Comparison of ENCODE assay signal across 1 cellular context in the genomic region with DNA sequence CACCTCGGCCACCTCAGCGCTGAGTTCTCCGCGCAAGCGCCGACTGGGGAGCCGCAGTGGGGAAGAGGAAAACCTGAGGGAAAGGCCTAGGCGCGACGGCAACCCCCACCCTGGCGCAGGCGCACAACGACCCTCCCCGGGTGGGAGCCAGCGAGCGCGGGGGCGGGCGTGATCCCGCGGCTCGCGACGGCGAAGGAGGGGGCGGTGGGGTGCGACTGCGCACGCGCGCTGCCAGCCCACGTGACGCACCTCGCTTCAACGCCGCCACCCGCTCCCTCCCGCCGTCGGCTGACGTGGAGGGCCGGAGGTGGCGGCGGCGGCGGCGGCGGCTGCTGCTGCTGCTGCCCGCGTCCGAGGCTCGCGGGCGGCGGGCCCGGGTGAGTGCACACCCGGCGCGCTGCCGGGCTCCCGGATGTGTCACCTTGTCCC.
TF ChIP-seq lines count a peak whose summit lies in the region.

A gene (minus strand): TSS at position 84 of the 429 bp plus-strand sequence. CDS start 556 bp downstream, outside the sequence.
A gene with protein sequence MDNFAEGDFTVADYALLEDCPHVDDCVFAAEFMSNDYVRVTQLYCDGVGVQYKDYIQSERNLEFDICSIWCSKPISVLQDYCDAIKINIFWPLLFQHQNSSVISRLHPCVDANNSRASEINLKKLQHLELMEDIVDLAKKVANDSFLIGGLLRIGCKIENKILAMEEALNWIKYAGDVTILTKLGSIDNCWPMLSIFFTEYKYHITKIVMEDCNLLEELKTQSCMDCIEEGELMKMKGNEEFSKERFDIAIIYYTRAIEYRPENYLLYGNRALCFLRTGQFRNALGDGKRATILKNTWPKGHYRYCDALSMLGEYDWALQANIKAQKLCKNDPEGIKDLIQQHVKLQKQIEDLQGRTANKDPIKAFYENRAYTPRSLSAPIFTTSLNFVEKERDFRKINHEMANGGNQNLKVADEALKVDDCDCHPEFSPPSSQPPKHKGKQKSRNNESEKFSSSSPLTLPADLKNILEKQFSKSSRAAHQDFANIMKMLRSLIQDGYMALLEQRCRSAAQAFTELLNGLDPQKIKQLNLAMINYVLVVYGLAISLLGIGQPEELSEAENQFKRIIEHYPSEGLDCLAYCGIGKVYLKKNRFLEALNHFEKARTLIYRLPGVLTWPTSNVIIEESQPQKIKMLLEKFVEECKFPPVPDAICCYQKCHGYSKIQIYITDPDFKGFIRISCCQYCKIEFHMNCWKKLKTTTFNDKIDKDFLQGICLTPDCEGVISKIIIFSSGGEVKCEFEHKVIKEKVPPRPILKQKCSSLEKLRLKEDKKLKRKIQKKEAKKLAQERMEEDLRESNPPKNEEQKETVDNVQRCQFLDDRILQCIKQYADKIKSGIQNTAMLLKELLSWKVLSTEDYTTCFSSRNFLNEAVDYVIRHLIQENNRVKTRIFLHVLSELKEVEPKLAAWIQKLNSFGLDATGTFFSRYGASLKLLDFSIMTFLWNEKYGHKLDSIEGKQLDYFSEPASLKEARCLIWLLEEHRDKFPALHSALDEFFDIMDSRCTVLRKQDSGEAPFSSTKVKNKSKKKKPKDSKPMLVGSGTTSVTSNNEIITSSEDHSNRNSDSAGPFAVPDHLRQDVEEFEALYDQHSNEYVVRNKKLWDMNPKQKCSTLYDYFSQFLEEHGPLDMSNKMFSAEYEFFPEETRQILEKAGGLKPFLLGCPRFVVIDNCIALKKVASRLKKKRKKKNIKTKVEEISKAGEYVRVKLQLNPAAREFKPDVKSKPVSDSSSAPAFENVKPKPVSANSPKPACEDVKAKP (N-terminal part only) (plus strand): TSS at position 267 of the 429 bp plus-strand sequence. CDS start 14,004 bp downstream, outside the sequence.

TF ChIP-seq in HepG2, 621 proteins besides CTCF, POLR2A, EP300 and RAD21 (continued from another document and continues in another):
- TF ChIP-seq, protein P1, sequence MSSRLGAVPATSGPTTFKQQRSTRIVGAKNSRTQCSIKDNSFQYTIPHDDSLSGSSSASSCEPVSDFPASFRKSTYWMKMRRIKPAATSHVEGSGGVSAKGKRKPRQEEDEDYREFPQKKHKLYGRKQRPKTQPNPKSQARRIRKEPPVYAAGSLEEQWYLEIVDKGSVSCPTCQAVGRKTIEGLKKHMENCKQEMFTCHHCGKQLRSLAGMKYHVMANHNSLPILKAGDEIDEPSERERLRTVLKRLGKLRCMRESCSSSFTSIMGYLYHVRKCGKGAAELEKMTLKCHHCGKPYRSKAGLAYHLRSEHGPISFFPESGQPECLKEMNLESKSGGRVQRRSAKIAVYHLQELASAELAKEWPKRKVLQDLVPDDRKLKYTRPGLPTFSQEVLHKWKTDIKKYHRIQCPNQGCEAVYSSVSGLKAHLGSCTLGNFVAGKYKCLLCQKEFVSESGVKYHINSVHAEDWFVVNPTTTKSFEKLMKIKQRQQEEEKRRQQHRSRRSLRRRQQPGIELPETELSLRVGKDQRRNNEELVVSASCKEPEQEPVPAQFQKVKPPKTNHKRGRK (CRISPR knock-in tag; IDR thresholded peaks at IDR 0.05), result no peak
- TF ChIP-seq ZNF570 (CRISPR knock-in tag; IDR thresholded peaks at IDR 0.05; ENCODE audit: borderline replicate concordance), result no peak
- TF ChIP-seq ZBTB38 (CRISPR knock-in tag; IDR thresholded peaks at IDR 0.05), result no peak
- peak; percentile 18; the same call in 1 of the 2 replicates for TF ChIP-seq ZNF224 (CRISPR knock-in tag; IDR thresholded peaks at IDR 0.05)
- TF ChIP-seq ZSCAN20 (CRISPR knock-in tag; IDR thresholded peaks at IDR 0.05; ENCODE audit: borderline replicate concordance), result peak; percentile 61; the same call in 1 of the 2 replicates
- TF ChIP-seq, protein P2, sequence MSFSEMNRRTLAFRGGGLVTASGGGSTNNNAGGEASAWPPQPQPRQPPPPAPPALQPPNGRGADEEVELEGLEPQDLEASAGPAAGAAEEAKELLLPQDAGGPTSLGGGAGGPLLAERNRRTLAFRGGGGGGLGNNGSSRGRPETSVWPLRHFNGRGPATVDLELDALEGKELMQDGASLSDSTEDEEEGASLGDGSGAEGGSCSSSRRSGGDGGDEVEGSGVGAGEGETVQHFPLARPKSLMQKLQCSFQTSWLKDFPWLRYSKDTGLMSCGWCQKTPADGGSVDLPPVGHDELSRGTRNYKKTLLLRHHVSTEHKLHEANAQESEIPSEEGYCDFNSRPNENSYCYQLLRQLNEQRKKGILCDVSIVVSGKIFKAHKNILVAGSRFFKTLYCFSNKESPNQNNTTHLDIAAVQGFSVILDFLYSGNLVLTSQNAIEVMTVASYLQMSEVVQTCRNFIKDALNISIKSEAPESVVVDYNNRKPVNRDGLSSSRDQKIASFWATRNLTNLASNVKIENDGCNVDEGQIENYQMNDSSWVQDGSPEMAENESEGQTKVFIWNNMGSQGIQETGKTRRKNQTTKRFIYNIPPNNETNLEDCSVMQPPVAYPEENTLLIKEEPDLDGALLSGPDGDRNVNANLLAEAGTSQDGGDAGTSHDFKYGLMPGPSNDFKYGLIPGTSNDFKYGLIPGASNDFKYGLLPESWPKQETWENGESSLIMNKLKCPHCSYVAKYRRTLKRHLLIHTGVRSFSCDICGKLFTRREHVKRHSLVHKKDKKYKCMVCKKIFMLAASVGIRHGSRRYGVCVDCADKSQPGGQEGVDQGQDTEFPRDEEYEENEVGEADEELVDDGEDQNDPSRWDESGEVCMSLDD (CRISPR knock-in tag; IDR thresholded peaks at IDR 0.05; ENCODE audit: borderline replicate concordance), result peak; percentile 28; the same call in 1 of the 2 replicates
- TF ChIP-seq NAIF1 (CRISPR knock-in tag; IDR thresholded peaks at IDR 0.05; ENCODE audit: borderline replicate concordance), result 0 out of 2 replicates have a peak, but pooled peaks have one; percentile 72
- TF ChIP-seq, protein P3, sequence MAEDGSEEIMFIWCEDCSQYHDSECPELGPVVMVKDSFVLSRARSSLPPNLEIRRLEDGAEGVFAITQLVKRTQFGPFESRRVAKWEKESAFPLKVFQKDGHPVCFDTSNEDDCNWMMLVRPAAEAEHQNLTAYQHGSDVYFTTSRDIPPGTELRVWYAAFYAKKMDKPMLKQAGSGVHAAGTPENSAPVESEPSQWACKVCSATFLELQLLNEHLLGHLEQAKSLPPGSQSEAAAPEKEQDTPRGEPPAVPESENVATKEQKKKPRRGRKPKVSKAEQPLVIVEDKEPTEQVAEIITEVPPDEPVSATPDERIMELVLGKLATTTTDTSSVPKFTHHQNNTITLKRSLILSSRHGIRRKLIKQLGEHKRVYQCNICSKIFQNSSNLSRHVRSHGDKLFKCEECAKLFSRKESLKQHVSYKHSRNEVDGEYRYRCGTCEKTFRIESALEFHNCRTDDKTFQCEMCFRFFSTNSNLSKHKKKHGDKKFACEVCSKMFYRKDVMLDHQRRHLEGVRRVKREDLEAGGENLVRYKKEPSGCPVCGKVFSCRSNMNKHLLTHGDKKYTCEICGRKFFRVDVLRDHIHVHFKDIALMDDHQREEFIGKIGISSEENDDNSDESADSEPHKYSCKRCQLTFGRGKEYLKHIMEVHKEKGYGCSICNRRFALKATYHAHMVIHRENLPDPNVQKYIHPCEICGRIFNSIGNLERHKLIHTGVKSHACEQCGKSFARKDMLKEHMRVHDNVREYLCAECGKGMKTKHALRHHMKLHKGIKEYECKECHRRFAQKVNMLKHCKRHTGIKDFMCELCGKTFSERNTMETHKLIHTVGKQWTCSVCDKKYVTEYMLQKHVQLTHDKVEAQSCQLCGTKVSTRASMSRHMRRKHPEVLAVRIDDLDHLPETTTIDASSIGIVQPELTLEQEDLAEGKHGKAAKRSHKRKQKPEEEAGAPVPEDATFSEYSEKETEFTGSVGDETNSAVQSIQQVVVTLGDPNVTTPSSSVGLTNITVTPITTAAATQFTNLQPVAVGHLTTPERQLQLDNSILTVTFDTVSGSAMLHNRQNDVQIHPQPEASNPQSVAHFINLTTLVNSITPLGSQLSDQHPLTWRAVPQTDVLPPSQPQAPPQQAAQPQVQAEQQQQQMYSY (CRISPR knock-in tag; IDR thresholded peaks at IDR 0.05), result 0 out of 2 replicates have a peak, but pooled peaks have one; percentile 7
- TF ChIP-seq, protein P4, sequence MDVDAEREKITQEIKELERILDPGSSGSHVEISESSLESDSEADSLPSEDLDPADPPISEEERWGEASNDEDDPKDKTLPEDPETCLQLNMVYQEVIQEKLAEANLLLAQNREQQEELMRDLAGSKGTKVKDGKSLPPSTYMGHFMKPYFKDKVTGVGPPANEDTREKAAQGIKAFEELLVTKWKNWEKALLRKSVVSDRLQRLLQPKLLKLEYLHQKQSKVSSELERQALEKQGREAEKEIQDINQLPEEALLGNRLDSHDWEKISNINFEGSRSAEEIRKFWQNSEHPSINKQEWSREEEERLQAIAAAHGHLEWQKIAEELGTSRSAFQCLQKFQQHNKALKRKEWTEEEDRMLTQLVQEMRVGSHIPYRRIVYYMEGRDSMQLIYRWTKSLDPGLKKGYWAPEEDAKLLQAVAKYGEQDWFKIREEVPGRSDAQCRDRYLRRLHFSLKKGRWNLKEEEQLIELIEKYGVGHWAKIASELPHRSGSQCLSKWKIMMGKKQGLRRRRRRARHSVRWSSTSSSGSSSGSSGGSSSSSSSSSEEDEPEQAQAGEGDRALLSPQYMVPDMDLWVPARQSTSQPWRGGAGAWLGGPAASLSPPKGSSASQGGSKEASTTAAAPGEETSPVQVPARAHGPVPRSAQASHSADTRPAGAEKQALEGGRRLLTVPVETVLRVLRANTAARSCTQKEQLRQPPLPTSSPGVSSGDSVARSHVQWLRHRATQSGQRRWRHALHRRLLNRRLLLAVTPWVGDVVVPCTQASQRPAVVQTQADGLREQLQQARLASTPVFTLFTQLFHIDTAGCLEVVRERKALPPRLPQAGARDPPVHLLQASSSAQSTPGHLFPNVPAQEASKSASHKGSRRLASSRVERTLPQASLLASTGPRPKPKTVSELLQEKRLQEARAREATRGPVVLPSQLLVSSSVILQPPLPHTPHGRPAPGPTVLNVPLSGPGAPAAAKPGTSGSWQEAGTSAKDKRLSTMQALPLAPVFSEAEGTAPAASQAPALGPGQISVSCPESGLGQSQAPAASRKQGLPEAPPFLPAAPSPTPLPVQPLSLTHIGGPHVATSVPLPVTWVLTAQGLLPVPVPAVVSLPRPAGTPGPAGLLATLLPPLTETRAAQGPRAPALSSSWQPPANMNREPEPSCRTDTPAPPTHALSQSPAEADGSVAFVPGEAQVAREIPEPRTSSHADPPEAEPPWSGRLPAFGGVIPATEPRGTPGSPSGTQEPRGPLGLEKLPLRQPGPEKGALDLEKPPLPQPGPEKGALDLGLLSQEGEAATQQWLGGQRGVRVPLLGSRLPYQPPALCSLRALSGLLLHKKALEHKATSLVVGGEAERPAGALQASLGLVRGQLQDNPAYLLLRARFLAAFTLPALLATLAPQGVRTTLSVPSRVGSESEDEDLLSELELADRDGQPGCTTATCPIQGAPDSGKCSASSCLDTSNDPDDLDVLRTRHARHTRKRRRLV (CRISPR knock-in tag; IDR thresholded peaks at IDR 0.05), result no peak
- peak; percentile 90 for TF ChIP-seq SKI (IDR thresholded peaks at IDR 0.05; ENCODE audit: partially characterized antibody)
- TF ChIP-seq U2AF1 (optimal IDR thresholded peaks at IDR 0.05; ENCODE audit: low read depth, low read length), result no peak
- peak; percentile 36 for TF ChIP-seq HNRNPK (IDR thresholded peaks at IDR 0.05; ENCODE audit: low read depth, low read length, poor library complexity, severe bottlenecking)
- TF ChIP-seq ZNF709 (CRISPR knock-in tag; IDR thresholded peaks at IDR 0.05), result no peak
- peak; percentile 79 for TF ChIP-seq CENPT (CRISPR knock-in tag; IDR thresholded peaks at IDR 0.05; ENCODE audit: low read depth)
- TF ChIP-seq SAP130 (CRISPR knock-in tag; IDR thresholded peaks at IDR 0.05; ENCODE audit: low read depth), result peak; percentile 44; the same call in 1 of the 2 replicates
- TF ChIP-seq KMT2A (CRISPR knock-in tag; IDR thresholded peaks at IDR 0.05), result 0 out of 2 replicates have a peak, but pooled peaks have one; percentile 7
- TF ChIP-seq, protein P5, sequence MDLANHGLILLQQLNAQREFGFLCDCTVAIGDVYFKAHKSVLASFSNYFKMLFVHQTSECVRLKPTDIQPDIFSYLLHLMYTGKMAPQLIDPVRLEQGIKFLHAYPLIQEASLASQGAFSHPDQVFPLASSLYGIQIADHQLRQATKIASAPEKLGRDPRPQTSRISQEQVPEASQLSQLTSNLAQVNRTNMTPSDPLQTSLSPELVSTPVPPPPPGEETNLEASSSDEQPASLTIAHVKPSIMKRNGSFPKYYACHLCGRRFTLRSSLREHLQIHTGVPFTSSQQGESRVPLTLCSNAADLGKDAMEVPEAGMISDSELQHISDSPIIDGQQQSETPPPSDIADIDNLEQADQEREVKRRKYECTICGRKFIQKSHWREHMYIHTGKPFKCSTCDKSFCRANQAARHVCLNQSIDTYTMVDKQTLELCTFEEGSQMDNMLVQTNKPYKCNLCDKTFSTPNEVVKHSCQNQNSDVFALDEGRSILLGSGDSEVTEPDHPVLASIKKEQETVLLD (CRISPR knock-in tag; IDR thresholded peaks at IDR 0.05; ENCODE audit: low read depth), result peak; percentile 39; the same call in 1 of the 2 replicates
- TF ChIP-seq YEATS4 (CRISPR knock-in tag; IDR thresholded peaks at IDR 0.05; ENCODE audit: borderline replicate concordance), result peak; percentile 27
- peak; percentile 9 for TF ChIP-seq PHF8 (CRISPR knock-in tag; IDR thresholded peaks at IDR 0.05)
- no peak for TF ChIP-seq ZNF713 (CRISPR knock-in tag; IDR thresholded peaks at IDR 0.05)
- no peak for TF ChIP-seq TAF15 (IDR thresholded peaks at IDR 0.05; ENCODE audit: low read depth, low read length, poor library complexity, severe bottlenecking)
- TF ChIP-seq, protein P6, sequence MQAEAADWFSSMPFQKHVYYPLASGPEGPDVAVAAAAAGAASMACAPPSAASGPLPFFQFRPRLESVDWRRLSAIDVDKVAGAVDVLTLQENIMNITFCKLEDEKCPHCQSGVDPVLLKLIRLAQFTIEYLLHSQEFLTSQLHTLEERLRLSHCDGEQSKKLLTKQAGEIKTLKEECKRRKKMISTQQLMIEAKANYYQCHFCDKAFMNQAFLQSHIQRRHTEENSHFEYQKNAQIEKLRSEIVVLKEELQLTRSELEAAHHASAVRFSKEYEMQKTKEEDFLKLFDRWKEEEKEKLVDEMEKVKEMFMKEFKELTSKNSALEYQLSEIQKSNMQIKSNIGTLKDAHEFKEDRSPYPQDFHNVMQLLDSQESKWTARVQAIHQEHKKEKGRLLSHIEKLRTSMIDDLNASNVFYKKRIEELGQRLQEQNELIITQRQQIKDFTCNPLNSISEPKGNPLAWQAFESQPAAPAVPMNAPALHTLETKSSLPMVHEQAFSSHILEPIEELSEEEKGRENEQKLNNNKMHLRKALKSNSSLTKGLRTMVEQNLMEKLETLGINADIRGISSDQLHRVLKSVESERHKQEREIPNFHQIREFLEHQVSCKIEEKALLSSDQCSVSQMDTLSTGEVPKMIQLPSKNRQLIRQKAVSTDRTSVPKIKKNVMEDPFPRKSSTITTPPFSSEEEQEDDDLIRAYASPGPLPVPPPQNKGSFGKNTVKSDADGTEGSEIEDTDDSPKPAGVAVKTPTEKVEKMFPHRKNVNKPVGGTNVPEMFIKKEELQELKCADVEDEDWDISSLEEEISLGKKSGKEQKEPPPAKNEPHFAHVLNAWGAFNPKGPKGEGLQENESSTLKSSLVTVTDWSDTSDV (CRISPR knock-in tag; IDR thresholded peaks at IDR 0.05), result peak; percentile 93
- no peak; the same call in 1 of the 2 replicates for TF ChIP-seq KLF6 (CRISPR knock-in tag; IDR thresholded peaks at IDR 0.05)
- no peak for TF ChIP-seq RARA (CRISPR knock-in tag; IDR thresholded peaks at IDR 0.05)
- TF ChIP-seq ZSCAN30 (CRISPR knock-in tag; IDR thresholded peaks at IDR 0.05), result peak; percentile 74; the same call in 1 of the 2 replicates
